ENCODE assay signal across 22 cellular contexts in the genomic region with DNA sequence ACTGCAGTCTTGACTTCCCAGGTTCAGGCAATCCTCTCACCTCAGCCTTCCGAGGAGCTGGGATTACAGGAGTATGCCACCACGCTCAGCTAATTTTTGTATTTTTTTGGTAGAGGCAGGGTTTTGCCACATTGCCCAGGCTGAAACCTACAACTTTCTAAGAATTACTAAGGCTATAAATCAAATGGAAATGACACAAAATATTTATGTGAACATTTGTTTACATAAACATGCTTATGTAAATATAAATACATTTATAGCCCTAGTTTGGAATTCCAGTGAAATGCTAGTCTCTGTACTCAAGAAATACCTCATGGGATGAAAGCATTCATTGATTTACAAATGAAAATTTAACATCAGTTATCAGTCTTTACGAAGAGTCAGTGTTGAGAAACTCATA. TPM values are rescaled to one million over a fixed set of nuclear protein-coding genes. Genes with fewer than 3 reads are reported as not detected.
A peak's percentile ranks its signal among the peaks of the same experiment; 100 is the strongest.
DNase-seq lines count a peak whose midpoint lies in the region; ATAC-seq, FAIRE-seq and TF ChIP-seq lines count a peak whose summit lies in the region.
"Had no signal": no experiment of that assay in that cellular context is flagged by ENCODE, and none has a peak within 500 bp of the region (broad histone marks: within the 10 kb centered on the region; RNA-seq: fewer than 3 reads in every experiment).

No MANE protein-coding gene starts in this region.

- ATAC-seq in WTC11: no peak

- no peaks in the 10 kb centered on the region for H3K27me3 Mint-ChIP-seq in WTC11 (ENCODE audit: low read depth)
- H3K27me3 Mint-ChIP-seq: B cell; CD4-positive, alpha-beta memory T cell; CD4-positive, CD25-positive, alpha-beta regulatory T cell had no signal

- no peak overlapping the region for H3K4me3 ChIP-seq in stomach
- H3K4me3 ChIP-seq: BLaER1 treated with 17β-estradiol and CSF1 and Interleukin-3, amounts not matched to agents 10 nM and 100 nM had no signal

- no peak overlapping the region for H3K4me3 Mint-ChIP-seq in WTC11
- H3K4me3 Mint-ChIP-seq: B cell; CD14-positive monocyte; CD4-positive, alpha-beta memory T cell; CD4-positive, CD25-positive, alpha-beta regulatory T cell; CD8-positive, alpha-beta memory T cell had no signal

- TF ChIP-seq CTCF in C4-2B (conservative IDR thresholded peaks at IDR 0.05): no peak
- no peak for TF ChIP-seq CTCF in D721Med (IDR thresholded peaks at IDR 0.05; ENCODE audit: insufficient read depth, missing control alignments)
- no peak for TF ChIP-seq CTCF in WTC11 (IDR thresholded peaks at IDR 0.05)
- no peak for TF ChIP-seq CTCF in stomach (IDR thresholded peaks at IDR 0.05)

- POLR2A ChIA-PET in HEK293T (lab: Yijun Ruan, JAX) (no interaction called here), WTC11 (lab: Charles Lee) (no interaction called here)

- no peaks in the 10 kb centered on the region for H3K9me3 Mint-ChIP-seq in WTC11
- H3K9me3 Mint-ChIP-seq: CD14-positive monocyte; CD4-positive, alpha-beta memory T cell; CD4-positive, CD25-positive, alpha-beta regulatory T cell; CD8-positive, alpha-beta memory T cell had no signal

- H3K4me1 Mint-ChIP-seq in WTC11: peaks cover 3% of the 10 kb centered on the region
- H3K4me1 Mint-ChIP-seq: B cell; CD14-positive monocyte; CD8-positive, alpha-beta memory T cell had no signal

- peak; percentile 68 for FAIRE-seq in D721Med (lab: Jason Lieb, UNC)
- FAIRE-seq: A204.1, G401.6, GM12891 had no signal

- H3K27me3 ChIP-seq in stomach: no peaks in the 10 kb centered on the region
- H3K27me3 ChIP-seq: BLaER1 treated with 17β-estradiol and CSF1 and Interleukin-3, amounts not matched to agents 10 nM and 100 nM had no signal

- no peak for DNase-seq in D721Med (ENCODE audit: insufficient read length, low spot score)
- DNase-seq in HEK293T (ENCODE audit: extremely low spot score): no peak
- DNase-seq in WTC11 (ENCODE audit: low spot score): no peak
- no peak for DNase-seq in Ammon's horn (ENCODE audit: low spot score)
- DNase-seq in stomach: no peak
- DNase-seq in stimulated activated CD4-positive, alpha-beta T cell treated with anti-CD3 and anti-CD28 coated beads, Interleukin-15, amount 100 ng/mL, for 24 hours: no peak
- DNase-seq in KG1 (lab: John Stamatoyannopoulos, UW): no peak
- DNase-seq: 8988T; ACHN; CD4-positive, alpha-beta memory T cell; CD4-positive, CD25-positive, alpha-beta regulatory T cell; CD8-positive, alpha-beta memory T cell; COR-L47; DMS79 treated with DMSO at 0.1 percent for 48 hours; GF-D8 had no signal

- H3K9me3 ChIP-seq in stomach: no peaks in the 10 kb centered on the region
- H3K9me3 ChIP-seq: BLaER1 treated with 17β-estradiol and CSF1 and Interleukin-3, amounts not matched to agents 10 nM and 100 nM had no signal

- intact Hi-C loops in stomach (cut with DNase I; ENCODE audit: low total_unique reads): no loop called here

- H3K36me3 Mint-ChIP-seq in WTC11: peaks cover 33% of the 10 kb centered on the region

- TF ChIP-seq POLR2A in stomach (IDR thresholded peaks at IDR 0.05): no peak

- no peak for TF ChIP-seq EP300 in stomach (IDR thresholded peaks at IDR 0.05)

- peak overlapping the region; percentile 66 for H3K27ac ChIP-seq in C4-2B
- H3K27ac ChIP-seq in stomach: no peak overlapping the region
- H3K27ac ChIP-seq: BLaER1 treated with 17β-estradiol and CSF1 and Interleukin-3, amounts not matched to agents 10 nM and 100 nM had no signal

- CTCF ChIA-PET in HEK293T (lab: Yijun Ruan, JAX) (no interaction called here), WTC11 (lab: Charles Lee) (no interaction called here)

- H3K36me3 ChIP-seq in stomach: peaks cover 14 to 90% (median 88%) of the 10 kb centered on the region in 4 donors

- peak overlapping the region; percentile 39; the same call in 1 of the 2 replicates for H3K27ac Mint-ChIP-seq in WTC11
- H3K27ac Mint-ChIP-seq: B cell had no signal

- no peaks in the 10 kb centered on the region for H3K4me1 ChIP-seq in stomach
- H3K4me1 ChIP-seq: BLaER1 treated with 17β-estradiol and CSF1 and Interleukin-3, amounts not matched to agents 10 nM and 100 nM had no signal

- WGBS in stomach, 5 donors: 94 to 99% (median 97%) methylated on average over 3 of the region's 3 CpGs

TF ChIP-seq in HEK293T, 16 proteins besides CTCF, POLR2A, EP300 and RAD21:
- TF ChIP-seq SP1 (IDR thresholded peaks at IDR 0.05): no peak
- TF ChIP-seq LEF1 (IDR thresholded peaks at IDR 0.05; ENCODE audit: borderline replicate concordance): no peak
- no peak for TF ChIP-seq FOXK2 (IDR thresholded peaks at IDR 0.05)
- no peak for TF ChIP-seq HDGF (IDR thresholded peaks at IDR 0.05; ENCODE audit: borderline replicate concordance)
- TF ChIP-seq SUZ12 (IDR thresholded peaks at IDR 0.05): no peak
- 0 out of 2 replicates have a peak, but pooled peaks have one; percentile 39 for TF ChIP-seq FOXA1 (IDR thresholded peaks at IDR 0.05)
- no peak for TF ChIP-seq CTBP1 (IDR thresholded peaks at IDR 0.05; ENCODE audit: borderline replicate concordance)
- TF ChIP-seq, protein P1, sequence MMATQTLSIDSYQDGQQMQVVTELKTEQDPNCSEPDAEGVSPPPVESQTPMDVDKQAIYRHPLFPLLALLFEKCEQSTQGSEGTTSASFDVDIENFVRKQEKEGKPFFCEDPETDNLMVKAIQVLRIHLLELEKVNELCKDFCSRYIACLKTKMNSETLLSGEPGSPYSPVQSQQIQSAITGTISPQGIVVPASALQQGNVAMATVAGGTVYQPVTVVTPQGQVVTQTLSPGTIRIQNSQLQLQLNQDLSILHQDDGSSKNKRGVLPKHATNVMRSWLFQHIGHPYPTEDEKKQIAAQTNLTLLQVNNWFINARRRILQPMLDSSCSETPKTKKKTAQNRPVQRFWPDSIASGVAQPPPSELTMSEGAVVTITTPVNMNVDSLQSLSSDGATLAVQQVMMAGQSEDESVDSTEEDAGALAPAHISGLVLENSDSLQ (IDR thresholded peaks at IDR 0.05): peak; percentile 76

TF ChIP-seq in WTC11, 78 proteins besides CTCF, POLR2A, EP300 and RAD21:
- TF ChIP-seq TEAD4 (CRISPR knock-in tag; IDR thresholded peaks at IDR 0.05) (no peak), CREB1 (CRISPR knock-in tag; IDR thresholded peaks at IDR 0.05) (no peak), ZNF671 (CRISPR knock-in tag; IDR thresholded peaks at IDR 0.05) (no peak), NR1H2 (CRISPR knock-in tag; IDR thresholded peaks at IDR 0.05) (no peak), RORB (CRISPR knock-in tag; IDR thresholded peaks at IDR 0.05) (no peak), NFATC4 (CRISPR knock-in tag; IDR thresholded peaks at IDR 0.05) (no peak), ZNF232 (CRISPR knock-in tag; IDR thresholded peaks at IDR 0.05) (no peak), PRRX2 (CRISPR knock-in tag; IDR thresholded peaks at IDR 0.05) (no peak), GABPB1 (CRISPR knock-in tag; IDR thresholded peaks at IDR 0.05) (no peak)
- TF ChIP-seq, protein P2, sequence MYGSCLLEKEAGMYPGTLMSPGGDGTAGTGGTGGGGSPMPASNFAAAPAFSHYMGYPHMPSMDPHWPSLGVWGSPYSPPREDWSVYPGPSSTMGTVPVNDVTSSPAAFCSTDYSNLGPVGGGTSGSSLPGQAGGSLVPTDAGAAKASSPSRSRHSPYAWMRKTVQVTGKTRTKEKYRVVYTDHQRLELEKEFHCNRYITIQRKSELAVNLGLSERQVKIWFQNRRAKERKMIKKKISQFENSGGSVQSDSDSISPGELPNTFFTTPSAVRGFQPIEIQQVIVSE (CRISPR knock-in tag; IDR thresholded peaks at IDR 0.05; ENCODE audit: borderline replicate concordance): no peak

RNA-seq across cellular contexts. Expression of a gene that starts 47.8 kb away (rescaled TPM):
- total RNA-seq in WTC11 (2021) (32.8 to 34.7 TPM (median 33.4 TPM) in 3 replicates), stomach (10 to 100 TPM; 18.7 to 50.9 (median 43.2) TPM)
- polyA plus RNA-seq in stomach: 10 to 100 TPM; 17.4 to 27.0 (median 18.5) TPM
